ENCODE assay signal across 15 cellular contexts in the genomic region with DNA sequence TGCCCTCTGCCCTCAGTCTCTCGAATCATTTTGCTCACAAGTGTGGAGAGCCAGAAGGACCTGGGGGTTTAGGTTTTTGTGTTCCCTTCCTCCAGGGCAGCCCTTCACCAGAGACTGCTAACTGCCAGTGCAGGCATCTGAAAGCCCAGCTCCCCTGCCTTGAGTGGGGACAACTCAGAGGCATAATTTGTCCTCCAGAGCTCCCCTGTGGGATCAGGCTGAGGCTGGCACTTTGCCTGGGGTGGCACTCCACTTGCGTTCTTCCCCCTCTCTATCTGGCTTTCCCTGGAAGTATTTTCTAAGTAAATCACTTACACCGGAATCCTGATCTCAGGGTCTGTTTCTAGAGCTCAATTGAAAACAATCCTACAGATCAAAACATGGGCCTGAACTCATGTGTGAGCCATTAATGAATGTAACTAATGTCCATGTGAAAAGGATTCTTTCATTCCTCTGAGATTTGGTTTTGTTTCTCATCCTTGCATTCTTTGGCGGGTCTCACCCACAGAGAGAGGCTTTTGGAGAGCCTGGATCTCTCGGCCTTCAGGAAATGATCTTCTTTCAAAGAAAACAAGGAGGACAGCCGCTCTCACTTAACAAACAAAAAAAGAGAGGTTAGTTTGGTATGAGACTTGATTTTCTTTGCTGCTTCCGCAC.
DNase-seq lines count a peak whose midpoint lies in the region; ATAC-seq, FAIRE-seq and TF ChIP-seq lines count a peak whose summit lies in the region.
"Had no signal": no experiment of that assay in that cellular context is flagged by ENCODE, and none has a peak within 500 bp of the region (broad histone marks: within the 10 kb centered on the region; RNA-seq: fewer than 3 reads in every experiment).

No MANE protein-coding gene starts in this region.

- FAIRE-seq in astrocyte (lab: Jason Lieb, UNC): peak; percentile 63
- FAIRE-seq: HTR-8/SVneo had no signal

- H2BK12ac ChIP-seq in trophoblast cell (ENCODE audit: low read length): no peak overlapping the region

- no CpG with 5 or more reads among the region's 7 CpGs for WGBS in trophoblast cell (ENCODE audit: extremely low coverage, insufficient coverage, insufficient read length)

- H3K18ac ChIP-seq in trophoblast cell (ENCODE audit: low read length): no peak overlapping the region

- no peaks in the 10 kb centered on the region for H3K9me3 ChIP-seq in astrocyte (ENCODE audit: insufficient read depth, low read depth, low read length)
- H3K9me3 ChIP-seq in trophoblast cell (ENCODE audit: insufficient read depth, low read depth, low read length): no peaks in the 10 kb centered on the region

- no peak for ATAC-seq in HG03521 (IDR thresholded peaks at IDR 0.05; ENCODE audit: unreplicated experiment)
- ATAC-seq in HG03159 (IDR thresholded peaks at IDR 0.05; ENCODE audit: unreplicated experiment): no peak

- H3K14ac ChIP-seq in trophoblast cell (ENCODE audit: low read length): no peak overlapping the region

- no peak overlapping the region for H3K4me3 Mint-ChIP-seq in astrocyte (ENCODE audit: unreplicated experiment)
- H3K4me3 Mint-ChIP-seq: CD4-positive, alpha-beta T cell; T-helper 2 cell treated with Interferon-gamma antibody and Interleukin-4, amounts not matched to agents 5 μg/mL and 100 μg/mL, for 36 hours had no signal

- peak overlapping the region; percentile 32 for H2AFZ ChIP-seq in astrocyte (ENCODE audit: low read depth, low read length)
- no peak overlapping the region for H2AFZ ChIP-seq in trophoblast cell (ENCODE audit: insufficient read depth, low read length, poor library complexity)

- H3K27ac Mint-ChIP-seq in astrocyte (ENCODE audit: unreplicated experiment): peak overlapping the region; percentile 58
- H3K27ac Mint-ChIP-seq: CD4-positive, alpha-beta T cell; T-helper 2 cell treated with Interferon-gamma antibody and Interleukin-4, amounts not matched to agents 5 μg/mL and 100 μg/mL, for 36 hours had no signal

- H3K23ac ChIP-seq in trophoblast cell (ENCODE audit: low read length): no peak overlapping the region

- H3K4me1 Mint-ChIP-seq in astrocyte (ENCODE audit: low read depth, unreplicated experiment): peaks cover 5% of the 10 kb centered on the region

- H3K4me3 ChIP-seq in astrocyte (ENCODE audit: insufficient read depth, low read depth, low read length) (no peak overlapping the region), trophoblast cell (ENCODE audit: low read depth, low read length) (no peak overlapping the region)

- no peak overlapping the region for H2BK5ac ChIP-seq in trophoblast cell (ENCODE audit: low read depth, low read length, poor library complexity)

- H4K91ac ChIP-seq in trophoblast cell (ENCODE audit: low read depth, low read length): no peak overlapping the region

- H3K27me3 ChIP-seq in astrocyte (ENCODE audit: insufficient read depth, low read length) (no peaks in the 10 kb centered on the region), trophoblast cell (ENCODE audit: insufficient read depth, low read length) (no peaks in the 10 kb centered on the region)

- H3K4me1 ChIP-seq in astrocyte (ENCODE audit: insufficient read depth, low read length) (no peaks in the 10 kb centered on the region), trophoblast cell (ENCODE audit: control insufficient read depth in 1 of 2, insufficient read depth in 2 of 2, low read length in 2 of 2) (no peaks in the 10 kb centered on the region)

- H4K8ac ChIP-seq in trophoblast cell (ENCODE audit: low read depth, low read length): no peak overlapping the region

- no peaks in the 10 kb centered on the region for H4K20me1 ChIP-seq in astrocyte (ENCODE audit: insufficient read depth, low read length)

- H3K4ac ChIP-seq in trophoblast cell (ENCODE audit: low read depth, low read length): no peak overlapping the region

- no peaks in the 10 kb centered on the region for H3K36me3 Mint-ChIP-seq in astrocyte (ENCODE audit: low read depth, unreplicated experiment)

- no peak overlapping the region for H3K9ac ChIP-seq in astrocyte (ENCODE audit: low read length)
- H3K9ac ChIP-seq in trophoblast cell (ENCODE audit: low read length): no peak overlapping the region

- H3K4me2 ChIP-seq in astrocyte (ENCODE audit: low read length): peak overlapping the region; percentile 32
- no peak overlapping the region for H3K4me2 ChIP-seq in trophoblast cell (ENCODE audit: low read length)

- H3K79me2 ChIP-seq in astrocyte (ENCODE audit: insufficient read depth, low read length) (no peaks in the 10 kb centered on the region), trophoblast cell (ENCODE audit: control insufficient read depth, insufficient read depth, low read length, poor library complexity) (no peaks in the 10 kb centered on the region)

- no peak overlapping the region for H2AK5ac ChIP-seq in trophoblast cell (ENCODE audit: low read length)

- H3K27ac ChIP-seq in astrocyte (ENCODE audit: low read depth, low read length): no peak overlapping the region
- no peak overlapping the region for H3K27ac ChIP-seq in trophoblast cell (ENCODE audit: low read depth, low read length)

- H3K9me3 Mint-ChIP-seq in astrocyte (ENCODE audit: unreplicated experiment): no peaks in the 10 kb centered on the region
- H3K9me3 Mint-ChIP-seq: CD4-positive, alpha-beta T cell; T-helper 2 cell treated with Interferon-gamma antibody and Interleukin-4, amounts not matched to agents 5 μg/mL and 100 μg/mL, for 36 hours had no signal

- no peak overlapping the region for H4K12ac ChIP-seq in trophoblast cell (ENCODE audit: low read depth, low read length)

- DNase-seq in GM03348 (ENCODE audit: low spot score) (peak; percentile 68), astrocyte (ENCODE audit: low read depth) (peak; percentile 16), iPS DF 4.7 (ENCODE audit: extremely low read depth, low spot score) (peak; percentile 19), smooth muscle cell of the brain vasculature (ENCODE audit: low read depth, low spot score) (peak; percentile 69), trophoblast cell (no peak), COR-L47 (lab: John Stamatoyannopoulos, UW) (no peak)
- DNase-seq: CD4-positive, alpha-beta T cell; GF-D8; NCI-H226; stimulated activated CD4-positive, alpha-beta T cell treated with anti-CD3 and anti-CD28 coated beads, Interleukin-4, amount 100 ng/mL, for 24 hours; stimulated activated naive CD4-positive, alpha-beta T cell treated with Interleukin-2 at 50 U/mL for 16 hours had no signal

- no peaks in the 10 kb centered on the region for H3K79me1 ChIP-seq in trophoblast cell (ENCODE audit: low read length)

- H3K27me3 Mint-ChIP-seq in astrocyte (ENCODE audit: low read depth, unreplicated experiment): no peaks in the 10 kb centered on the region
- H3K27me3 Mint-ChIP-seq: CD4-positive, alpha-beta T cell had no signal

- H2BK120ac ChIP-seq in trophoblast cell (ENCODE audit: insufficient read depth, low read length, poor library complexity): no peak overlapping the region

- TF ChIP-seq CTCF in astrocyte (IDR thresholded peaks at IDR 0.05; ENCODE audit: insufficient read depth, low read depth, low read length): no peak

- H3K36me3 ChIP-seq in astrocyte (ENCODE audit: insufficient read depth, low read length): no peaks in the 10 kb centered on the region
- H3K36me3 ChIP-seq in trophoblast cell (ENCODE audit: control insufficient read depth in 1 of 2, insufficient read depth in 2 of 2, low read length in 2 of 2): no peaks in the 10 kb centered on the region

Comparison
In these comparisons a context has a peak if more than half of its experiments do, and no peak if none do; other contexts are left out.
1. DNase-seq: peak in GM03348 (single experiment), astrocyte (single experiment), iPS DF 4.7 (single experiment) and smooth muscle cell of the brain vasculature (single experiment); none in trophoblast cell (0 of 2) and COR-L47 (single experiment).